8 cellular contexts compared by ENCODE assay signal in genomic region chr2:98444436-98445166, GRCh38. TPM values are rescaled to one million over a fixed set of nuclear protein-coding genes. Genes with fewer than 3 reads are reported as not detected.
DNase-seq lines count a peak whose midpoint lies in the region; ATAC-seq, FAIRE-seq and TF ChIP-seq lines count a peak whose summit lies in the region.

Gene INPP4A (plus strand): TSS chr2:98444858. CDS start chr2:98520049, 75,191 bp downstream.

- H3K27ac ChIP-seq in A549 (peak within 1 kb of the TSS; percentile 83 to 97), kidney (ENCODE audit: low read depth in 2 of 2, low read length in 2 of 2) (peak within 1 kb of the TSS; percentile 59 to 68)

- no peak for TF ChIP-seq EP300 in A549 (IDR thresholded peaks at IDR 0.05)

- peak; percentile 75 for TF ChIP-seq POLR2A in A549 (IDR thresholded peaks at IDR 0.05; ENCODE audit: low read length)

- H3K27ac Mint-ChIP-seq in central memory CD8-positive, alpha-beta T cell (ENCODE audit: low read depth): peak within 1 kb of the TSS; percentile 92

- CTCF ChIA-PET in A549 (lab: Yijun Ruan, JAX): no interaction called here

- H3K4me2 ChIP-seq in A549: peak within 1 kb of the TSS; percentile 88

- TF ChIP-seq RAD21 in A549 (conservative IDR thresholded peaks at IDR 0.05 in 1 of 2, IDR thresholded peaks at IDR 0.05 in 1 of 2): no peak; a peak in 1 of 5 replicates

- H3K4me1 ChIP-seq in A549: peaks cover 17% of the 10 kb centered on the region
- peaks cover 0 to 8% of the 10 kb centered on the region in 2 donors for H3K4me1 ChIP-seq in kidney (ENCODE audit: control insufficient read depth in 1 of 2, insufficient read depth in 1 of 2, low read depth in 1 of 2, low read length in 2 of 2)

- no peak for FAIRE-seq in A549 (lab: Jason Lieb, UNC)
- no peak for FAIRE-seq in kidney (lab: Jason Lieb, UNC)

- H3K4me3 Mint-ChIP-seq in central memory CD8-positive, alpha-beta T cell: peak within 1 kb of the TSS; percentile 99

- peaks cover 38% of the 10 kb centered on the region for H3K4me1 Mint-ChIP-seq in central memory CD8-positive, alpha-beta T cell

- peak within 1 kb of the TSS; percentile 71 to 83 for H3K9ac ChIP-seq in kidney (ENCODE audit: low read length in 2 of 2)

- peaks cover 4% of the 10 kb centered on the region for H3K9me3 Mint-ChIP-seq in central memory CD8-positive, alpha-beta T cell

- peaks cover 12% of the 10 kb centered on the region for H3K36me3 Mint-ChIP-seq in central memory CD8-positive, alpha-beta T cell (ENCODE audit: insufficient read depth)

- DNase-seq in A549 (ENCODE audit: low read depth in 1 of 2, low spot score in 1 of 2): peak; percentile 55 to 66
- DNase-seq in NCI-H2171 treated with DMSO at 0.1 percent for 48 hours (lab: John Stamatoyannopoulos, UW): peak; percentile 77
- DNase-seq in activated CD4-positive, CD25-positive, alpha-beta regulatory T cell treated with anti-CD3 and anti-CD28 coated beads, Interleukin-2, amount 50 U/mL, for 16 hours (ENCODE audit: low read depth, low spot score): peak; percentile 54
- peak; percentile 58 to 60 for DNase-seq in central memory CD8-positive, alpha-beta T cell (ENCODE audit: low spot score in 2 of 2)
- peak; percentile 91 for DNase-seq in kidney
- peak; percentile 56 to 72 for DNase-seq in stimulated activated CD4-positive, alpha-beta T cell treated with anti-CD3 and anti-CD28 coated beads, Interleukin-15, amount 100 ng/mL, for 48 hours (ENCODE audit: low read depth in 2 of 2)

- H3K36me3 ChIP-seq in kidney (ENCODE audit: control insufficient read depth in 1 of 2, insufficient read depth in 2 of 2, low read length in 2 of 2): no peaks in the 10 kb centered on the region

- H3K27me3 Mint-ChIP-seq in central memory CD8-positive, alpha-beta T cell: no peaks in the 10 kb centered on the region

- POLR2A ChIA-PET in A549 (lab: Yijun Ruan, JAX): interaction anchor here (0.6 to 0.7 kb wide), 2 partner anchors 13 to 15 kb away, joined by 3 to 5 read pairs; no protein-coding TSS in a partner anchor

- peak; percentile 89 to 90 for ATAC-seq in A549
- peak; percentile 51 for ATAC-seq in GM18517 (IDR thresholded peaks at IDR 0.05; ENCODE audit: unreplicated experiment)
- peak; percentile 49 for ATAC-seq in HG03060 (IDR thresholded peaks at IDR 0.05; ENCODE audit: low read depth, unreplicated experiment)
- ATAC-seq in central memory CD8-positive, alpha-beta T cell (replicated peaks; ENCODE audit: extremely low read depth, poor library complexity, severe bottlenecking): peak; percentile 57

- under 1% methylated on average over 13 of the region's 74 CpGs for WGBS in A549 (ENCODE audit: missing lambda C conversion rate)

- peak within 1 kb of the TSS; percentile 85 for H3K4me3 ChIP-seq in A549
- peak within 1 kb of the TSS; percentile 80 to 83 for H3K4me3 ChIP-seq in kidney (ENCODE audit: low read length in 2 of 2)

- intact Hi-C loops in kidney (cut with DNase I): no loop called here

- no peaks in the 10 kb centered on the region for H3K9me3 ChIP-seq in A549
- H3K9me3 ChIP-seq in kidney (ENCODE audit: control insufficient read depth in 1 of 2, low read length in 2 of 2): no peaks in the 10 kb centered on the region

- TF ChIP-seq CTCF in A549 (IDR thresholded peaks at IDR 0.05) (no peak; the same call in 2 of the 3 replicates), kidney (IDR thresholded peaks at IDR 0.05; ENCODE audit: borderline replicate concordance, extremely low read depth, insufficient read depth) (no peak)

TF ChIP-seq in A549, 52 proteins besides CTCF, POLR2A, EP300 and RAD21:
- peak; percentile 39; the same call in 1 of the 2 replicates for TF ChIP-seq PHF8 (IDR thresholded peaks at IDR 0.05; ENCODE audit: borderline replicate concordance, low read depth)
- TF ChIP-seq, protein P1, sequence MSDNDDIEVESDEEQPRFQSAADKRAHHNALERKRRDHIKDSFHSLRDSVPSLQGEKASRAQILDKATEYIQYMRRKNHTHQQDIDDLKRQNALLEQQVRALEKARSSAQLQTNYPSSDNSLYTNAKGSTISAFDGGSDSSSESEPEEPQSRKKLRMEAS (IDR thresholded peaks at IDR 0.05): peak; percentile 24; the same call in 1 of the 2 replicates
- no peak for TF ChIP-seq FOSB (CRISPR knock-in tag; IDR thresholded peaks at IDR 0.05)
- TF ChIP-seq, protein P2, sequence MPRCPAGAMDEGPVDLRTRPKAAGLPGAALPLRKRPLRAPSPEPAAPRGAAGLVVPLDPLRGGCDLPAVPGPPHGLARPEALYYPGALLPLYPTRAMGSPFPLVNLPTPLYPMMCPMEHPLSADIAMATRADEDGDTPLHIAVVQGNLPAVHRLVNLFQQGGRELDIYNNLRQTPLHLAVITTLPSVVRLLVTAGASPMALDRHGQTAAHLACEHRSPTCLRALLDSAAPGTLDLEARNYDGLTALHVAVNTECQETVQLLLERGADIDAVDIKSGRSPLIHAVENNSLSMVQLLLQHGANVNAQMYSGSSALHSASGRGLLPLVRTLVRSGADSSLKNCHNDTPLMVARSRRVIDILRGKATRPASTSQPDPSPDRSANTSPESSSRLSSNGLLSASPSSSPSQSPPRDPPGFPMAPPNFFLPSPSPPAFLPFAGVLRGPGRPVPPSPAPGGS (IDR thresholded peaks at IDR 0.05): peak; percentile 78; the same call in 2 of the 3 replicates
- peak; percentile 30 to 80; a peak in 4 of 5 replicates for TF ChIP-seq JUN (IDR thresholded peaks at IDR 0.05)

RNA-seq across cellular contexts. Expression of gene INPP4A, which starts in this region (rescaled TPM):
- polyA plus RNA-seq in A549 (2011; rRNA removed) (16.0 and 20.2 TPM in 2 replicates), A549 (2017; fragmentation: RNase III; extraction: RNeasy Plus Mini Kit Qiagen cat#74134 plus additional on column Dnase treatment) (8.8 to 9.6 TPM (median 9.4 TPM) in 3 replicates), kidney (ENCODE audit: insufficient read depth, low read depth, low replicate concordance) (4.1 TPM)
- 16.9 and 20.4 TPM in 2 replicates for polyA plus RNA-seq in A549 (2012; cell fraction: cytosol; rRNA removed)
- polyA plus RNA-seq in A549 (2012; cell fraction: nucleus; rRNA removed): 26.4 and 30.0 TPM in 2 replicates
- 62.4 and 71.9 TPM in 2 replicates for polyA minus RNA-seq in A549 (2011; rRNA and poly(A)+ RNA removed)
- total RNA-seq in kidney: 27.9 TPM

Comparison
In these comparisons a context has a peak if more than half of its experiments do, and no peak if none do; other contexts are left out.
1. Peak in every context shown above with its lines: DNase-seq, ATAC-seq, H3K4me3 ChIP-seq and H3K27ac ChIP-seq.